14 cellular contexts compared by ENCODE assay signal in genomic region chr5:38497946-38498345, GRCh38. TPM values are rescaled to one million over a fixed set of nuclear protein-coding genes. Genes with fewer than 3 reads are reported as not detected.
A peak's percentile ranks its signal among the peaks of the same experiment; 100 is the strongest.
DNase-seq lines count a peak whose midpoint lies in the region; ATAC-seq and TF ChIP-seq lines count a peak whose summit lies in the region.
"Had no signal": no experiment of that assay in that cellular context is flagged by ENCODE, and none has a peak within 500 bp of the region (broad histone marks: within the 10 kb centered on the region; RNA-seq: fewer than 3 reads in every experiment).

No MANE protein-coding gene starts in this region.

- H3K14ac ChIP-seq in H9 (ENCODE audit: insufficient read depth, low read length): no peak overlapping the region

- H4K8ac ChIP-seq in H9 (replicated peaks; ENCODE audit: insufficient read length, low read depth, low read length): no peak overlapping the region

- H3K23me2 ChIP-seq in H9 (ENCODE audit: insufficient read length, low read depth, low read length, poor library complexity, severe bottlenecking): no peaks in the 10 kb centered on the region

- no peak overlapping the region for H3K56ac ChIP-seq in H9 (ENCODE audit: insufficient read length, low read depth, low read length)

- H3K79me2 ChIP-seq in H9 (ENCODE audit: insufficient read depth, low read length): no peaks in the 10 kb centered on the region

- no peak overlapping the region for H3K18ac ChIP-seq in H9 (ENCODE audit: insufficient read length, low read depth, low read length)

- H2AK5ac ChIP-seq in H9 (ENCODE audit: insufficient read length, low read length): no peak overlapping the region

- peaks cover 0 to 3% (median 0%) of the 10 kb centered on the region in 3 experiments; a peak in 2 of 7 replicates for H3K36me3 Mint-ChIP-seq in H9 (ENCODE audit: insufficient read depth in 1 of 3, low read depth in 3 of 3)
- H3K36me3 Mint-ChIP-seq in activated CD4-positive, alpha-beta memory T cell treated with anti-CD3 and anti-CD28 coated beads for 36 hours: no peaks in the 10 kb centered on the region
- H3K36me3 Mint-ChIP-seq: naive B cell had no signal

- H3K27me3 ChIP-seq in AG04450 (ENCODE audit: control insufficient read depth, insufficient read depth, low read length) (no peaks in the 10 kb centered on the region), H9 (ENCODE audit: insufficient read depth, low read length) (no peaks in the 10 kb centered on the region), ovary (no peaks in the 10 kb centered on the region)
- H3K27me3 ChIP-seq: gastrocnemius medialis, tibial nerve had no signal

- no peaks in the 10 kb centered on the region; the same call in 1 of the 2 replicates for H3K4me1 ChIP-seq in H9 (ENCODE audit: insufficient read depth, low read length)
- H3K4me1 ChIP-seq in ovary (ENCODE audit: insufficient read depth): no peaks in the 10 kb centered on the region
- H3K4me1 ChIP-seq: gastrocnemius medialis, tibial nerve had no signal

- no peak overlapping the region for H4K91ac ChIP-seq in H9 (ENCODE audit: insufficient read length, low read depth, low read length)

- no peaks in the 10 kb centered on the region for H4K20me1 ChIP-seq in H9 (ENCODE audit: control insufficient read depth, insufficient read depth, insufficient read length)

- H3K4ac ChIP-seq in H9 (ENCODE audit: low read depth, low read length): no peak overlapping the region

- no peak overlapping the region for H3K9ac ChIP-seq in H9 (ENCODE audit: extremely low read depth, insufficient read length, low read length)

- H3K79me1 ChIP-seq in H9 (ENCODE audit: insufficient read depth, low read depth, low read length, poor library complexity, severe bottlenecking): no peaks in the 10 kb centered on the region

- H2BK5ac ChIP-seq in H9 (ENCODE audit: insufficient read length, low read length): no peak overlapping the region

- H3K27ac ChIP-seq in AG04450 (ENCODE audit: low read depth, low read length): no peak overlapping the region
- H3K27ac ChIP-seq in H9 (ENCODE audit: insufficient read length, low read depth, low read length): no peak overlapping the region
- H3K27ac ChIP-seq in ovary: no peak overlapping the region
- H3K27ac ChIP-seq: gastrocnemius medialis, tibial nerve had no signal

- no peak overlapping the region for H2AFZ ChIP-seq in H9 (ENCODE audit: low read length)

- H3K9me3 ChIP-seq in AG04450 (ENCODE audit: control insufficient read depth, insufficient read depth, low read length) (no peaks in the 10 kb centered on the region), H9 (ENCODE audit: control insufficient read depth, low read depth, low read length) (no peaks in the 10 kb centered on the region), ovary (no peaks in the 10 kb centered on the region)
- H3K9me3 ChIP-seq: gastrocnemius medialis, tibial nerve had no signal

- H4K5ac ChIP-seq in H9 (ENCODE audit: insufficient read length, low read depth, low read length): no peak overlapping the region

- peaks cover 2 to 5% of the 10 kb centered on the region in 2 experiments; a peak in 1 of 4 replicates for H3K4me1 Mint-ChIP-seq in H9
- H3K4me1 Mint-ChIP-seq in activated CD4-positive, alpha-beta memory T cell treated with anti-CD3 and anti-CD28 coated beads for 36 hours (ENCODE audit: low read depth): no peaks in the 10 kb centered on the region
- H3K4me1 Mint-ChIP-seq: naive B cell had no signal

- no peak for TF ChIP-seq POLR2A in ovary (IDR thresholded peaks at IDR 0.05)

- no CpG with 5 or more reads among the region's 2 CpGs for WGBS in H9 (ENCODE audit: extremely low coverage, insufficient read length, low lambda C conversion rate)
- 59 to 70% (median 65%) methylated on average over 2 of the region's 2 CpGs for WGBS in ovary, 3 donors

- no peak overlapping the region for H3K23ac ChIP-seq in H9 (ENCODE audit: insufficient read length, low read depth, low read length)

- POLR2A ChIA-PET in AG04450 (lab: Yijun Ruan, JAX): interaction anchor here (0.7 kb wide), 1 partner anchor 30 kb away, joined by 3 read pairs; no protein-coding TSS in a partner anchor
- POLR2A ChIA-PET in activated CD4-positive, alpha-beta memory T cell treated with anti-CD3 and anti-CD28 coated beads for 36 hours (lab: Charles Lee): no interaction called here

- no peak for ATAC-seq in HG02588 (IDR thresholded peaks at IDR 0.05; ENCODE audit: unreplicated experiment)
- ATAC-seq: activated CD4-positive, CD25-positive, alpha-beta regulatory T cell treated with anti-CD3 and anti-CD28 coated beads, Interleukin-2, amount 50 U/mL, for 24 hours had no signal

- no peak overlapping the region for H3T11ph ChIP-seq in H9 (ENCODE audit: low read length)

- CTCF ChIA-PET in AG04450 (lab: Charles Lee): interaction anchor here (0.9 to 1.6 kb wide), 3 partner anchors 56 to 312 kb away, joined by 5 to 6 read pairs (median 6); no protein-coding TSS in a partner anchor
- CTCF ChIA-PET in activated CD4-positive, alpha-beta memory T cell treated with anti-CD3 and anti-CD28 coated beads for 36 hours (lab: Charles Lee): no interaction called here

- H3K4me3 ChIP-seq in AG04450 (ENCODE audit: low read depth, low read length) (no peak overlapping the region), ovary (no peak overlapping the region)
- H3K4me3 ChIP-seq: gastrocnemius medialis, tibial nerve had no signal

- no peak for DNase-seq in AG04450 (ENCODE audit: low read depth, low spot score)
- no peak for DNase-seq in H9
- DNase-seq in amniotic epithelial cell (ENCODE audit: low read depth): peak; percentile 54
- peak; percentile 43 for DNase-seq in iPS-NIHi7 (ENCODE audit: extremely low spot score)
- no peak for DNase-seq in activated CD4-positive, alpha-beta memory T cell treated with anti-CD3 and anti-CD28 coated beads for 36 hours
- DNase-seq in ovary: no peak
- DNase-seq in hepatic stellate cell (ENCODE audit: low spot score): no peak
- DNase-seq: activated naive CD4-positive, alpha-beta T cell treated with Interleukin-2 at 50 U/mL for 16 hours; gastrocnemius medialis; naive B cell; stimulated activated CD4-positive, alpha-beta T cell treated with anti-CD3 and anti-CD28 coated beads, Interleukin-2, amount 100 ng/mL, for 48 hours had no signal

- H3K36me3 ChIP-seq in ovary: no peaks in the 10 kb centered on the region

- no peak overlapping the region for H3K4me3 Mint-ChIP-seq in H9
- no peak overlapping the region for H3K4me3 Mint-ChIP-seq in activated CD4-positive, alpha-beta memory T cell treated with anti-CD3 and anti-CD28 coated beads for 36 hours
- H3K4me3 Mint-ChIP-seq: naive B cell had no signal

- TF ChIP-seq CTCF in AG04450 (IDR thresholded peaks at IDR 0.05; ENCODE audit: low read depth, low read length) (0 out of 2 replicates have a peak, but pooled peaks have one; percentile 8), H9 (conservative IDR thresholded peaks at IDR 0.05) (peak; percentile 40; the same call in 2 of the 3 replicates), ovary (IDR thresholded peaks at IDR 0.05) (no peak)

- no peak for TF ChIP-seq EP300 in ovary (IDR thresholded peaks at IDR 0.05)

- intact Hi-C loops in activated CD4-positive, alpha-beta memory T cell treated with anti-CD3 and anti-CD28 coated beads for 36 hours (cut with micrococcal nuclease): no loop called here
- intact Hi-C loops in ovary (cut with DNase I): no loop called here

- H3K9me3 Mint-ChIP-seq in H9: no peaks in the 10 kb centered on the region
- no peaks in the 10 kb centered on the region for H3K9me3 Mint-ChIP-seq in activated CD4-positive, alpha-beta memory T cell treated with anti-CD3 and anti-CD28 coated beads for 36 hours
- H3K9me3 Mint-ChIP-seq: naive B cell had no signal

- H2BK120ac ChIP-seq in H9 (ENCODE audit: low read depth, low read length, poor library complexity, severe bottlenecking): no peak overlapping the region

- H2BK15ac ChIP-seq in H9 (ENCODE audit: low read depth, low read length): no peak overlapping the region

- H2BK20ac ChIP-seq in H9 (ENCODE audit: low read depth, low read length, poor library complexity, severe bottlenecking): no peak overlapping the region

- H3K4me2 ChIP-seq in H9 (ENCODE audit: insufficient read depth, insufficient read length, low read length): no peak overlapping the region

- no peak overlapping the region for H2BK12ac ChIP-seq in H9 (ENCODE audit: insufficient read length, low read depth, low read length)

- H3K27me3 Mint-ChIP-seq in H9 (ENCODE audit: low read depth): no peaks in the 10 kb centered on the region
- H3K27me3 Mint-ChIP-seq in activated CD4-positive, alpha-beta memory T cell treated with anti-CD3 and anti-CD28 coated beads for 36 hours: no peaks in the 10 kb centered on the region

- H3K27ac Mint-ChIP-seq in H9: no peak overlapping the region
- H3K27ac Mint-ChIP-seq in activated CD4-positive, alpha-beta memory T cell treated with anti-CD3 and anti-CD28 coated beads for 36 hours: no peak overlapping the region
- H3K27ac Mint-ChIP-seq: naive B cell had no signal

RNA-seq across cellular contexts. Expression of gene LIFR, which starts 58.5 kb away (rescaled TPM):
- polyA plus RNA-seq in AG04450 (2011; rRNA removed): 12.7 and 18.6 TPM in 2 replicates
- polyA minus RNA-seq in AG04450 (2011; rRNA and poly(A)+ RNA removed): 21.1 and 39.3 TPM in 2 replicates
- total RNA-seq in H9 (2021): 6.3 and 7.8 TPM in 2 replicates
- total RNA-seq in activated CD4-positive, alpha-beta memory T cell treated with anti-CD3 and anti-CD28 coated beads for 36 hours: under 1 TPM; 0.05 to 0.14 TPM
- total RNA-seq in ovary: 100 to 1,000 TPM in 3 of 7 donors, 10 to 100 TPM in 4; 67.1 to 143 (median 89.8) TPM
- 10 to 100 TPM; 17.3 to 27.1 TPM for polyA plus RNA-seq in ovary

Comparison
In these comparisons a context has a peak if more than half of its experiments do, and no peak if none do; other contexts are left out.
1. DNase-seq: peak in amniotic epithelial cell (single experiment) and iPS-NIHi7 (single experiment); none in AG04450 (single experiment), H9 (single experiment), activated CD4-positive, alpha-beta memory T cell treated with anti-CD3 and anti-CD28 coated beads for 36 hours (single experiment), ovary (0 of 5) and hepatic stellate cell (single experiment).
2. CTCF ChIP-seq: peak in AG04450 (single experiment) and H9 (single experiment); none in ovary (0 of 3).